Comparison of ENCODE assay signal across 15 cellular contexts in the genomic region with DNA sequence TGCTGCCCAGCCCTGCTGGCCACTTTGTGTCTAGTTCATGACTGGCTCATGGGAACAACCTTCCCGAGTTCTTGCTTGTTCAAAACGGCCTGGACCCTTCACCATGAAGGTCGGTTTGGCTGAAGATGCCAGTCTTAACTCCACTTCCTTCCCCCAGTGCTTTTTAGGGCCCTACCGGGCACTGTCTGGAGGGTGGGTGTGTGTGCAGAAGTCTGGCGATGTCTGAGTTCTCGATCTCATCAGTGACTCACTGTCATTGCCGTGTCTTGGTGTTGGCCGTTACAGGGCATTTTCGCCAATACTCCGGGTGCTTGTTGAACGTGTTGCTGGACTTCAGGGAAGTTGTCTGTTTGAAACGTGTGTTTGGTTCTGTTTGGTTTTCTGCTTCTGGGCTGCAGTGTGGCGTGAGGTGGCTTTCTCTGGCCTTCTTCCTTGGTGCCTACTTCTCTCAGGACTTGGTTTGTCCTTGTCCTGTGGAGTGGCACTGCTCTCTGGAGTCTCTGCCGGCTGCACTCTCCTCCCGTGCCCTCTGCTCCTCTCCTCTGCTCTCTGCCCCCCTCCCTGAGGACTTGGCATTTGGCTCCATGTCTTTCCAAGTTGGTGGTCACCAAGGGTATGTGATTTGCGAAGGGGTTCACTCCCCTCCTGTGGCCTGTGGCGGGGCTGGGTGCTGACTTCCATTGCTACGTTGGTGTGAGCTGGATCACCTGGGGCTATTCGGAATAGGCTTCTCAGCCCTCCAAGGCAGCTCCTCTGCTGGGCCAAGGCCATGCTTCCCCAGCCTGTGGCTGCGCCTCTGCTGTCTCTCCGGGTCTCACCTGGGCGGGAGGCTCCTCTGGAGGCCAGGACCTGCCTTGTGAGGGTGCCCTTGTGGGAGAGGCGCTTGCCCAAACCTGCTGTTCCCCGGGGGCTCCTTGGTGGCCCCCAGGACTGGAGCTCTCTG. TPM values are rescaled to one million over a fixed set of nuclear protein-coding genes. Genes with fewer than 3 reads are reported as not detected.
DNase-seq lines count a peak whose midpoint lies in the region; ATAC-seq and TF ChIP-seq lines count a peak whose summit lies in the region.
"Had no signal": no experiment of that assay in that cellular context is flagged by ENCODE, and none has a peak within 500 bp of the region (broad histone marks: within the 10 kb centered on the region; RNA-seq: fewer than 3 reads in every experiment).

No MANE protein-coding gene starts in this region.

- in situ Hi-C loops in Panc1 (cut with HindIII; ENCODE audit: low pct_unique_long_range_greater_than_20kb, low sequenced_read_pairs) = no loop called here

- CTCF ChIA-PET in Panc1 (lab: Charles Lee) = no interaction called here

- H3K4me3 ChIP-seq in Panc1 (ENCODE audit: low read depth in 2 of 2, low read length in 2 of 2) (no peak overlapping the region), adrenal gland (no peak overlapping the region), right cardiac atrium (ENCODE audit: low read length) (no peak overlapping the region)
- H3K4me3 ChIP-seq: HAP-1 had no signal

- no peaks in the 10 kb centered on the region for H3K9me3 ChIP-seq in Panc1 (ENCODE audit: control insufficient read depth, insufficient read depth, low read depth, low read length)
- H3K9me3 ChIP-seq in adrenal gland (replicated peaks in 1 of 3) = no peaks in the 10 kb centered on the region
- H3K9me3 ChIP-seq in right cardiac atrium (ENCODE audit: control insufficient read depth, low read length) = no peaks in the 10 kb centered on the region
- H3K9me3 ChIP-seq: HAP-1 had no signal

- TF ChIP-seq POLR2A in adrenal gland (IDR thresholded peaks at IDR 0.05) = no peak

- BruUV-seq in Panc1 (replicated peaks; lab: Mats Ljungman, UMichigan) = no TSS peak

- peak overlapping the region; percentile 78 for H3K27ac Mint-ChIP-seq in stimulated activated effector memory CD8-positive, alpha-beta T cell treated with anti-CD3 and anti-CD28 coated beads, Interleukin-12 subunit alpha, Interleukin-12 subunit beta, amount 100 ng/mL, for 72 hours
- H3K27ac Mint-ChIP-seq: activated T-cell treated with anti-CD3 and anti-CD28 coated beads, Interleukin-2, amount 50 U/mL, for 72 hours had no signal

- no peak for DNase-seq in Panc1 (ENCODE audit: low read depth, low spot score)
- peak; percentile 0 to 39 (median 11) for DNase-seq in adrenal gland
- DNase-seq in right cardiac atrium = peak; percentile 7 to 38 (median 8)
- DNase-seq in stimulated activated effector memory CD8-positive, alpha-beta T cell treated with anti-CD3 and anti-CD28 coated beads, Interleukin-12 subunit alpha, Interleukin-12 subunit beta, amount 100 ng/mL, for 72 hours (ENCODE audit: low spot score in 2 of 2) = no peak
- no peak for DNase-seq in stimulated activated naive CD4-positive, alpha-beta T cell (lab: John Stamatoyannopoulos, UW)
- DNase-seq: DMS79 treated with DMSO at 0.1 percent for 48 hours; foreskin keratinocyte; IMR-90; mesenchymal stem cell; stimulated activated naive CD8-positive, alpha-beta T cell treated with anti-CD3 and anti-CD28 coated beads, Interleukin-15, Interleukin-2, amounts not matched to agents 100 U/mL and 50 U/mL, for 24 hours had no signal

- H3K36me3 ChIP-seq in Panc1 (ENCODE audit: control insufficient read depth, insufficient read depth, low read length) (peaks cover 22% of the 10 kb centered on the region), adrenal gland (replicated peaks in 1 of 2) (peaks cover 0 to 90% of the 10 kb centered on the region in 2 donors)

- intact Hi-C loops in Panc1 (cut with micrococcal nuclease; ENCODE audit: unreplicated experiment) (no loop called here), adrenal gland (cut with DNase I) (no loop called here), right cardiac atrium (cut with DNase I) (no loop called here)

- peaks cover 68% of the 10 kb centered on the region for H3K36me3 Mint-ChIP-seq in stimulated activated effector memory CD8-positive, alpha-beta T cell treated with anti-CD3 and anti-CD28 coated beads, Interleukin-12 subunit alpha, Interleukin-12 subunit beta, amount 100 ng/mL, for 72 hours

- H3K27ac ChIP-seq in Panc1 (ENCODE audit: low read length) (peak overlapping the region; percentile 1), adrenal gland (no peak overlapping the region), right cardiac atrium (ENCODE audit: low read length) (no peak overlapping the region)
- H3K27ac ChIP-seq: C4-2B, foreskin keratinocyte had no signal

- no peaks in the 10 kb centered on the region for H3K9me3 Mint-ChIP-seq in stimulated activated effector memory CD8-positive, alpha-beta T cell treated with anti-CD3 and anti-CD28 coated beads, Interleukin-12 subunit alpha, Interleukin-12 subunit beta, amount 100 ng/mL, for 72 hours
- H3K9me3 Mint-ChIP-seq: activated T-cell treated with anti-CD3 and anti-CD28 coated beads, Interleukin-2, amount 50 U/mL, for 72 hours had no signal

- H3K4me1 Mint-ChIP-seq in stimulated activated effector memory CD8-positive, alpha-beta T cell treated with anti-CD3 and anti-CD28 coated beads, Interleukin-12 subunit alpha, Interleukin-12 subunit beta, amount 100 ng/mL, for 72 hours = peaks cover 9% of the 10 kb centered on the region

- ATAC-seq in Panc1 (no peak), right cardiac atrium (no peak), HG02588 (IDR thresholded peaks at IDR 0.05; ENCODE audit: unreplicated experiment) (no peak), HG03045 (IDR thresholded peaks at IDR 0.05; ENCODE audit: unreplicated experiment) (no peak)
- no peak for ATAC-seq in stimulated activated effector memory CD8-positive, alpha-beta T cell treated with anti-CD3 and anti-CD28 coated beads, Interleukin-12 subunit alpha, Interleukin-12 subunit beta, amount 100 ng/mL, for 72 hours
- ATAC-seq: activated T-cell treated with anti-CD3 and anti-CD28 coated beads, Interleukin-2, amount 50 U/mL, for 72 hours; foreskin keratinocyte; stimulated activated naive CD8-positive, alpha-beta T cell treated with anti-CD3 and anti-CD28 coated beads, Interleukin-15, Interleukin-2, amounts not matched to agents 100 U/mL and 50 U/mL, for 24 hours had no signal

- H3K4me1 ChIP-seq in Panc1 (ENCODE audit: control insufficient read depth, insufficient read depth, low read length) (no peaks in the 10 kb centered on the region), adrenal gland (replicated peaks in 1 of 2) (peaks cover 0 to under 1% of the 10 kb centered on the region in 2 donors), right cardiac atrium (ENCODE audit: control insufficient read depth, insufficient read depth, low read length) (no peaks in the 10 kb centered on the region)
- H3K4me1 ChIP-seq: foreskin keratinocyte, HAP-1 had no signal

- 89 to 95% (median 90%) methylated on average over 18 to 24 of the region's 24 CpGs for WGBS in adrenal gland, 4 donors
- WGBS in right cardiac atrium = 83% methylated on average over 24 of the region's 24 CpGs

- TF ChIP-seq CTCF in Panc1 (IDR thresholded peaks at IDR 0.05) = no peak
- no peak for TF ChIP-seq CTCF in adrenal gland (IDR thresholded peaks at IDR 0.05)

- POLR2A ChIA-PET in Panc1 (lab: Charles Lee) = no interaction called here

- no peak overlapping the region for H3K4me3 Mint-ChIP-seq in stimulated activated effector memory CD8-positive, alpha-beta T cell treated with anti-CD3 and anti-CD28 coated beads, Interleukin-12 subunit alpha, Interleukin-12 subunit beta, amount 100 ng/mL, for 72 hours
- H3K4me3 Mint-ChIP-seq: activated T-cell treated with anti-CD3 and anti-CD28 coated beads, Interleukin-2, amount 50 U/mL, for 72 hours had no signal

- no peaks in the 10 kb centered on the region for H3K27me3 ChIP-seq in Panc1 (ENCODE audit: control insufficient read depth, insufficient read depth, low read length)
- H3K27me3 ChIP-seq in adrenal gland = no peaks in the 10 kb centered on the region
- H3K27me3 ChIP-seq in right cardiac atrium (ENCODE audit: control insufficient read depth, insufficient read depth) = no peaks in the 10 kb centered on the region
- H3K27me3 ChIP-seq: foreskin keratinocyte had no signal

RNA-seq across cellular contexts. Expression of gene PYGB, which starts 38.2 kb away (rescaled TPM):
- total RNA-seq in Panc1 (2021; ENCODE audit: unreplicated experiment) = 220 TPM
- 308 TPM for polyA plus RNA-seq in Panc1 (2012; ENCODE audit: insufficient read length)
- total RNA-seq in adrenal gland = 100 to 1,000 TPM in 3 of 8 donors, 10 to 100 TPM in 5; 39.2 to 118 (median 82.9) TPM
- polyA plus RNA-seq in adrenal gland = 10 to 100 TPM; 15.7 to 80.0 (median 35.9) TPM
- 100 to 1,000 TPM; 154 to 219 (median 194) TPM for total RNA-seq in right cardiac atrium
- 136 TPM for polyA plus RNA-seq in right cardiac atrium

Comparison
In these comparisons a context has a peak if more than half of its experiments do, and no peak if none do; other contexts are left out.
1. DNase-seq: peak in adrenal gland (7 of 7) and right cardiac atrium (3 of 3); none in Panc1 (single experiment), stimulated activated effector memory CD8-positive, alpha-beta T cell treated with anti-CD3 and anti-CD28 coated beads, Interleukin-12 subunit alpha, Interleukin-12 subunit beta, amount 100 ng/mL, for 72 hours (0 of 2) and stimulated activated naive CD4-positive, alpha-beta T cell (0 of 6).